Comparison of ENCODE assay signal across 22 cellular contexts in the genomic region with DNA sequence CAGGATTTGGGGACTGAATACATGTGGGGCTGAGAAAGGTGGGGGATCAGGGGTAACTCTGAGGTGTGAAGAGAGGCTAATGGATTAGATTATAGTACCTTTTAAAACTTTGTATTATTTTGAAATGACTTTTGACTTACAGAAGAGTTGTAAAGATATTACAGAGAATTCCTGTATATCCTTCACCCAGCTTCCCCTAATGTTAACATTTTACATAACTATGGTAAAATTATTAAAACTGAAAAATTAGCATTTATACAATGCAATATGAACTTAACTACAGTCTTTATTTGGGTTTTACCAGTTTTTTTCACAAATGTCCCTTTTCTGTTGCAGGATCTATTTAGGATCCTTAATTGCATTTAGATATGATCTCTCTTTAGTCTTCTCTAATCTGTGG. TPM values are rescaled to one million over a fixed set of nuclear protein-coding genes. Genes with fewer than 3 reads are reported as not detected.
DNase-seq lines count a peak whose midpoint lies in the region; FAIRE-seq and TF ChIP-seq lines count a peak whose summit lies in the region.
"Had no signal": no experiment of that assay in that cellular context is flagged by ENCODE, and none has a peak within 500 bp of the region (broad histone marks: within the 10 kb centered on the region; RNA-seq: fewer than 3 reads in every experiment).

No MANE protein-coding gene starts in this region.

- H3K27ac ChIP-seq in HEK293 (ENCODE audit: extremely low read depth, low read depth, low read length): no peak overlapping the region
- H3K27ac ChIP-seq in kidney (ENCODE audit: low read depth in 2 of 2, low read length in 2 of 2): no peak overlapping the region
- H3K27ac ChIP-seq in skeletal muscle tissue (ENCODE audit: low read depth, low read length): peak overlapping the region; percentile 81
- H3K27ac ChIP-seq: BLaER1, C4-2B, GM23248 had no signal

- H3K36me3 Mint-ChIP-seq in CD14-positive monocyte: peaks cover 3 to 11% of the 10 kb centered on the region in 2 donors

- peaks cover 0 to 3% (median 0%) of the 10 kb centered on the region in 7 donors for H3K9me3 Mint-ChIP-seq in CD14-positive monocyte
- H3K9me3 Mint-ChIP-seq: CD4-positive, alpha-beta T cell; CD8-positive, alpha-beta memory T cell had no signal

- H3K36me3 ChIP-seq in HEK293 (ENCODE audit: control insufficient read depth in 2 of 2, insufficient read depth in 1 of 2, low read length in 2 of 2) (no peaks in the 10 kb centered on the region), kidney (ENCODE audit: control insufficient read depth in 1 of 2, insufficient read depth in 2 of 2, low read length in 2 of 2) (no peaks in the 10 kb centered on the region), skeletal muscle tissue (ENCODE audit: control insufficient read depth in 3 of 3, insufficient read depth in 3 of 3, low read length in 3 of 3) (no peaks in the 10 kb centered on the region)
- H3K36me3 ChIP-seq: BLaER1 had no signal

- peak overlapping the region in 5 of 7 donors; percentile 10 to 84 (median 61) for H3K27ac Mint-ChIP-seq in CD14-positive monocyte
- H3K27ac Mint-ChIP-seq: B cell; CD4-positive, alpha-beta T cell; CD8-positive, alpha-beta memory T cell had no signal

- H3K9me3 ChIP-seq in HEK293 (ENCODE audit: control insufficient read depth, insufficient read depth, low read depth, low read length) (no peaks in the 10 kb centered on the region), kidney (ENCODE audit: control insufficient read depth in 1 of 2, low read length in 2 of 2) (no peaks in the 10 kb centered on the region), skeletal muscle tissue (ENCODE audit: control insufficient read depth in 3 of 3, low read length in 3 of 3) (no peaks in the 10 kb centered on the region)
- H3K9me3 ChIP-seq: BLaER1 had no signal

- H3K9ac ChIP-seq in kidney (ENCODE audit: low read length in 2 of 2) (no peak overlapping the region), skeletal muscle tissue (ENCODE audit: low read depth in 1 of 3, low read length in 3 of 3) (no peak overlapping the region)
- H3K9ac ChIP-seq: BLaER1, GM23248 had no signal

- H3K4me3 ChIP-seq in HEK293 (ENCODE audit: low read depth, low read length) (no peak overlapping the region), kidney (ENCODE audit: low read length in 2 of 2) (no peak overlapping the region), skeletal muscle tissue (ENCODE audit: low read length in 3 of 3) (no peak overlapping the region)
- H3K4me3 ChIP-seq: BLaER1, GM12878, GM23248 had no signal

- peaks cover 51% of the 10 kb centered on the region for H3K4me1 Mint-ChIP-seq in CD14-positive monocyte

- FAIRE-seq in kidney (lab: Jason Lieb, UNC): peak; percentile 30
- FAIRE-seq in GM12892 (lab: Jason Lieb, UNC): no peak
- FAIRE-seq: D721Med, GM12878, H1 had no signal

- H3K27me3 Mint-ChIP-seq in CD14-positive monocyte (ENCODE audit: low read depth in 3 of 3): peaks cover 0 to 6% (median 0%) of the 10 kb centered on the region in 3 donors
- H3K27me3 Mint-ChIP-seq: B cell; CD4-positive, alpha-beta T cell had no signal

- CTCF ChIA-PET in HEK293 (lab: Yijun Ruan, JAX): no interaction called here

- POLR2A ChIA-PET in HEK293 (lab: Yijun Ruan, JAX): no interaction called here

- no peak overlapping the region for H3K4me3 Mint-ChIP-seq in CD14-positive monocyte
- H3K4me3 Mint-ChIP-seq: B cell; CD4-positive, alpha-beta T cell had no signal

- TF ChIP-seq POLR2A in GM12892 (IDR thresholded peaks at IDR 0.05; ENCODE audit: low read depth, low read length): no peak

- H3K27me3 ChIP-seq in skeletal muscle tissue (ENCODE audit: control insufficient read depth in 3 of 3, insufficient read depth in 3 of 3, low read length in 3 of 3): no peaks in the 10 kb centered on the region

- DNase-seq in CD14-positive monocyte (ENCODE audit: low spot score) (no peak), kidney (no peak), GM12892 (ENCODE audit: insufficient read length) (no peak), occipital lobe (lab: John Stamatoyannopoulos, UW) (no peak), SIG-M5 (lab: John Stamatoyannopoulos, UW) (no peak)
- DNase-seq: CD4-positive, alpha-beta T cell; CD8-positive, alpha-beta memory T cell; DMS 273 treated with DMSO at 0.1 percent for 48 hours; DMS79; EL; GDM1; GM23248; H7; HCEC 1CT had no signal

- no peaks in the 10 kb centered on the region for H3K4me1 ChIP-seq in HEK293 (ENCODE audit: control insufficient read depth, insufficient read depth, low read length)
- H3K4me1 ChIP-seq in kidney (ENCODE audit: control insufficient read depth in 1 of 2, insufficient read depth in 1 of 2, low read depth in 1 of 2, low read length in 2 of 2): no peaks in the 10 kb centered on the region
- peaks cover 4 to 10% (median 8%) of the 10 kb centered on the region in 3 donors for H3K4me1 ChIP-seq in skeletal muscle tissue (ENCODE audit: control insufficient read depth in 3 of 3, insufficient read depth in 3 of 3, low read length in 3 of 3)
- H3K4me1 ChIP-seq: BLaER1 had no signal

- intact Hi-C loops in CD14-positive monocyte (cut with micrococcal nuclease) (no loop called here), kidney (cut with DNase I) (no loop called here)

- TF ChIP-seq CTCF in CD14-positive monocyte (IDR thresholded peaks at IDR 0.05): no peak
- TF ChIP-seq CTCF in HEK293 (tag by site-specific recombination; IDR thresholded peaks at IDR 0.05): no peak
- no peak for TF ChIP-seq CTCF in kidney (IDR thresholded peaks at IDR 0.05; ENCODE audit: borderline replicate concordance, extremely low read depth, insufficient read depth)

TF ChIP-seq in HEK293, 187 proteins besides CTCF, POLR2A, EP300 and RAD21:
- no peak for TF ChIP-seq KLF9 (tag by site-specific recombination; IDR thresholded peaks at IDR 0.05; ENCODE audit: low read depth)
- peak; percentile 96 for TF ChIP-seq ZNF529 (tag by site-specific recombination; IDR thresholded peaks at IDR 0.05; ENCODE audit: insufficient replicate concordance)
- TF ChIP-seq ZBTB21 (tag by site-specific recombination; IDR thresholded peaks at IDR 0.05): no peak
- peak; percentile 11 for TF ChIP-seq SETDB1 (IDR thresholded peaks at IDR 0.05; ENCODE audit: insufficient read length, low read length)

RNA-seq across cellular contexts. Expression of a gene that starts 57.4 kb away (rescaled TPM):
- polyA plus RNA-seq in CD14-positive monocyte: 1 to 10 TPM; 5.3 to 7.3 TPM
- 36.0 TPM for total RNA-seq in kidney
- 16.9 TPM for polyA plus RNA-seq in kidney (ENCODE audit: insufficient read depth, low read depth, low replicate concordance)
- total RNA-seq in skeletal muscle tissue: 15.1 TPM
- 6.6 TPM for polyA plus RNA-seq in GM12892 (2012; ENCODE audit: missing spikeins)
- 11.7 TPM for total RNA-seq in occipital lobe
